Comparison of ENCODE assay signal across 8 cellular contexts in the genomic region with DNA sequence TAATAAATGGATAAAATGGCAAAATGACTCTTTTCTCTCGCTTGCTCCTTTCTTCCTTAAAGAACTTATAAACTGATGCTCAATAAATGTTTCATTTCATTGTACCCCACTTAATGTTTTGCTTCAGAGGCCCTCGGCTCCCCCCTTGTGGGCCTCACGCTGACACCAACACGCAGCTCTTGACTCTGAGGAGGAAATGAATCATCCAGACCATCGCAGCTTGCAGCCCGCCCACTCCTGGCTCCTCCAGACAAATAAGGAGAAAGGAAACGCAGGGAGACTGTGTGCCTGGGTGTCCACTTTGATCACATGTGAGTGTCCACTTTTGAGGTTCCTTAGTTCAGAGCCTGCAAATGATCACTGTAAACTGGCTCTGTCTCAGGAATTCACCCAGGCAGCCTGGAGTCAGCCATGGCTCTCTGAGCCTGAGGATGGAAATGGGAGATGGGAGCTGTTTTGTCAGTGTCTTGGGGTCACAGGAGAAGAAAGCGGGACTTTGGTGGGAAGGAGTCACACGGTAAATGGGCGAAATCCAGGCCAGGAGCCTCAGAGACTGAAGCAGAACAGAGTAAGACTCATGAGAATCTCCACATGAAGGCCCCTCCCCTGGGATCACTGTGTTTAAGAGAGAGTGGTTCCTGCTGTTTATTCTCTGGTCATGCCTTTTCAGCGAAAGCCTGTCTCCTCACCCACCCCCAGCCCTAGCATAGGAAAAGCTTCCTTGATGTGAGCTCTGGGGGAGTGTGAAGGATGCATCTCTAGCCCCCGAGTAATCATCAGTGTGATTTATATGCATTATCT.
DNase-seq lines count a peak whose midpoint lies in the region; ATAC-seq, FAIRE-seq and TF ChIP-seq lines count a peak whose summit lies in the region.

No MANE protein-coding gene starts in this region.

- ATAC-seq in GM21529 (IDR thresholded peaks at IDR 0.05; ENCODE audit: unreplicated experiment) = peak; percentile 98
- ATAC-seq in mucosa of descending colon = peak; percentile 74

- peak overlapping the region; percentile 66 for H3K27ac ChIP-seq in HUES48 (ENCODE audit: low read depth, low read length)
- peak overlapping the region; percentile 75 for H3K27ac ChIP-seq in endothelial cell of umbilical vein (ENCODE audit: insufficient read depth, low read depth, low read length)

- no peaks in the 10 kb centered on the region for H3K9me1 ChIP-seq in endothelial cell of umbilical vein (replicated peaks; ENCODE audit: control insufficient read depth, extremely low read depth, insufficient read depth, low read length)

- BruUV-seq in endothelial cell of umbilical vein (replicated peaks; lab: Mats Ljungman, UMichigan) = no TSS peak

- no peak for TF ChIP-seq POLR2A in endothelial cell of umbilical vein (IDR thresholded peaks at IDR 0.05; ENCODE audit: low read depth, low read length)

- H3K9ac ChIP-seq in HUES48 (ENCODE audit: low read depth, low read length) (no peak overlapping the region), endothelial cell of umbilical vein (replicated peaks; ENCODE audit: extremely low read depth, insufficient read depth, low read length) (peak overlapping the region; percentile 42)

- H4K20me1 ChIP-seq in endothelial cell of umbilical vein (replicated peaks; ENCODE audit: control insufficient read depth, extremely low read depth, insufficient read depth, low read length) = no peaks in the 10 kb centered on the region

- intact Hi-C loops in endothelial cell of umbilical vein (cut with micrococcal nuclease) = loop anchor here (1.0 to 2.0 kb wide), 8 partner anchors 20 to 254 kb away; a partner anchor contains a TSS
- intact Hi-C loops in mucosa of descending colon (cut with DNase I, micrococcal nuclease) = no loop called here

- H3K27me3 ChIP-seq in HUES48 (ENCODE audit: control insufficient read depth, insufficient read depth, low read length) (no peaks in the 10 kb centered on the region), endothelial cell of umbilical vein (ENCODE audit: control insufficient read depth in 2 of 2, insufficient read depth in 2 of 2, low read length in 2 of 2) (no peaks in the 10 kb centered on the region)

- H3K36me3 ChIP-seq in HUES48 (ENCODE audit: control insufficient read depth, insufficient read depth, low read length) (peaks cover 26% of the 10 kb centered on the region), endothelial cell of umbilical vein (ENCODE audit: control insufficient read depth in 2 of 2, extremely low read depth in 1 of 2, insufficient read depth in 2 of 2, low read length in 2 of 2) (peaks cover 6 to 7% of the 10 kb centered on the region in 2 experiments), mucosa of descending colon (ENCODE audit: low read depth) (no peaks in the 10 kb centered on the region)

- no peaks in the 10 kb centered on the region for H3K79me2 ChIP-seq in endothelial cell of umbilical vein (ENCODE audit: control insufficient read depth, insufficient read depth, low read length)

- TF ChIP-seq CTCF in endothelial cell of umbilical vein (IDR thresholded peaks at IDR 0.05; ENCODE audit: extremely low read depth in 1 of 2, insufficient read depth in 1 of 2, low read depth in 1 of 2, low read length in 2 of 2) (peak; percentile 28 to 32), mucosa of descending colon (IDR thresholded peaks at IDR 0.05) (no peak)

- dilution Hi-C loops in endothelial cell of umbilical vein (cut with MboI; ENCODE audit: extremely low pct_ligation_motif_present, low sequenced_read_pairs) = no loop called here

- peak overlapping the region; percentile 14 for H3K4me2 ChIP-seq in endothelial cell of umbilical vein (ENCODE audit: insufficient read depth, low read length)

- no peaks in the 10 kb centered on the region for H3K9me3 ChIP-seq in HUES48 (ENCODE audit: control insufficient read depth, insufficient read depth, low read length)
- no peaks in the 10 kb centered on the region for H3K9me3 ChIP-seq in endothelial cell of umbilical vein (replicated peaks; ENCODE audit: control insufficient read depth, insufficient read depth, low read length)
- H3K9me3 ChIP-seq in mucosa of descending colon = no peaks in the 10 kb centered on the region

- peak overlapping the region; percentile 1 for H2AFZ ChIP-seq in endothelial cell of umbilical vein (ENCODE audit: low read depth, low read length)

- H3K4me1 ChIP-seq in HUES48 (ENCODE audit: control insufficient read depth, insufficient read depth, low read length) (0 out of 2 replicates have a peak, but pooled peaks cover 3% of the 10 kb centered on the region), endothelial cell of umbilical vein (ENCODE audit: control insufficient read depth, extremely low read depth, insufficient read depth, low read length) (peaks cover 14% of the 10 kb centered on the region), mucosa of descending colon (ENCODE audit: low read depth) (no peaks in the 10 kb centered on the region)

- DNase-seq in DMS53 treated with DMSO at 0.1 percent for 48 hours (lab: John Stamatoyannopoulos, UW; ENCODE audit: unreplicated experiment) (peak; percentile 95), endothelial cell of umbilical vein (ENCODE audit: low read depth, low spot score) (peak; percentile 94), mucosa of descending colon (peak; percentile 46 to 62 (median 58)), HEK293T (ENCODE audit: extremely low spot score) (no peak)
- DNase-seq in activated CD4-positive, alpha-beta T cell treated with anti-CD3 and anti-CD28 coated beads, Interleukin-2, amount 50 U/mL, for 48 hours = peak; percentile 67 to 74
- DNase-seq in stimulated activated CD8-positive, alpha-beta memory T cell treated with anti-CD3 and anti-CD28 coated beads, Interleukin-7, amount 100 ng/mL, for 24 hours (ENCODE audit: low read depth) = peak; percentile 35

- H3K4me3 ChIP-seq in HUES48 (ENCODE audit: low read depth, low read length) = no peak overlapping the region
- H3K4me3 ChIP-seq in endothelial cell of umbilical vein (replicated peaks in 1 of 3; ENCODE audit: insufficient read depth in 1 of 3, low read depth in 1 of 3, low read length in 3 of 3) = no peak overlapping the region
- H3K4me3 ChIP-seq in mucosa of descending colon = no peak overlapping the region

- CTCF ChIA-PET in endothelial cell of umbilical vein (lab: Charles Lee) = interaction anchor here (0.6 to 2.0 kb wide), 11 partner anchors 15 to 1680 kb away, joined by 3 to 22 read pairs (median 3); no protein-coding TSS in a partner anchor
- CTCF ChIA-PET in HEK293T (lab: Yijun Ruan, JAX) = interaction anchor here (0.9 kb wide), 1 partner anchor 19 kb away, joined by 3 read pairs; no protein-coding TSS in a partner anchor

- peak; percentile 99 for FAIRE-seq in endothelial cell of umbilical vein (lab: Jason Lieb, UNC)

- POLR2A ChIA-PET in endothelial cell of umbilical vein (lab: Charles Lee) (no interaction called here), HEK293T (lab: Yijun Ruan, JAX) (no interaction called here)

TF ChIP-seq in endothelial cell of umbilical vein, 7 proteins besides CTCF, POLR2A, EP300 and RAD21:
- TF ChIP-seq POLR2AphosphoS5 (IDR thresholded peaks at IDR 0.05; ENCODE audit: insufficient read depth, low read depth, low read length) = peak; percentile 36
- TF ChIP-seq JUN (IDR thresholded peaks at IDR 0.05; ENCODE audit: borderline replicate concordance, insufficient read depth, insufficient read length, low read depth) = peak; percentile 74
- peak; percentile 93 for TF ChIP-seq FOS (IDR thresholded peaks at IDR 0.05; ENCODE audit: borderline replicate concordance, insufficient read depth, low read length)
- TF ChIP-seq, protein P1, sequence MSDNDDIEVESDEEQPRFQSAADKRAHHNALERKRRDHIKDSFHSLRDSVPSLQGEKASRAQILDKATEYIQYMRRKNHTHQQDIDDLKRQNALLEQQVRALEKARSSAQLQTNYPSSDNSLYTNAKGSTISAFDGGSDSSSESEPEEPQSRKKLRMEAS (IDR thresholded peaks at IDR 0.05; ENCODE audit: insufficient read depth, insufficient read length) = peak; percentile 30
- no peak for TF ChIP-seq EZH2 (IDR thresholded peaks at IDR 0.05; ENCODE audit: borderline replicate concordance, low read depth, low read length, severe bottlenecking)
- no peak for TF ChIP-seq GATA2 (IDR thresholded peaks at IDR 0.05; ENCODE audit: insufficient read depth, insufficient read length, low read depth, low read length)
- no peak for TF ChIP-seq MYC (IDR thresholded peaks at IDR 0.05; ENCODE audit: low read depth, low read length)

TF ChIP-seq in HEK293T, 16 proteins besides CTCF, POLR2A, EP300 and RAD21:
- TF ChIP-seq SP1 (IDR thresholded peaks at IDR 0.05) (no peak), ARNT (IDR thresholded peaks at IDR 0.05) (no peak), FOXK2 (IDR thresholded peaks at IDR 0.05) (no peak), FOXM1 (IDR thresholded peaks at IDR 0.05; ENCODE audit: borderline replicate concordance) (no peak), BHLHE40 (IDR thresholded peaks at IDR 0.05; ENCODE audit: borderline replicate concordance) (no peak), SUZ12 (IDR thresholded peaks at IDR 0.05) (no peak), CTBP1 (IDR thresholded peaks at IDR 0.05; ENCODE audit: borderline replicate concordance) (no peak), ELF4 (IDR thresholded peaks at IDR 0.05) (no peak), NFRKB (IDR thresholded peaks at IDR 0.05) (no peak), TARDBP (IDR thresholded peaks at IDR 0.05) (no peak), LEF1 (IDR thresholded peaks at IDR 0.05; ENCODE audit: borderline replicate concordance) (no peak), ZNF384 (IDR thresholded peaks at IDR 0.05) (no peak), L3MBTL2 (conservative IDR thresholded peaks at IDR 0.05) (no peak), FOXA1 (IDR thresholded peaks at IDR 0.05) (no peak), HDGF (IDR thresholded peaks at IDR 0.05; ENCODE audit: borderline replicate concordance) (no peak)
- TF ChIP-seq, protein P2, sequence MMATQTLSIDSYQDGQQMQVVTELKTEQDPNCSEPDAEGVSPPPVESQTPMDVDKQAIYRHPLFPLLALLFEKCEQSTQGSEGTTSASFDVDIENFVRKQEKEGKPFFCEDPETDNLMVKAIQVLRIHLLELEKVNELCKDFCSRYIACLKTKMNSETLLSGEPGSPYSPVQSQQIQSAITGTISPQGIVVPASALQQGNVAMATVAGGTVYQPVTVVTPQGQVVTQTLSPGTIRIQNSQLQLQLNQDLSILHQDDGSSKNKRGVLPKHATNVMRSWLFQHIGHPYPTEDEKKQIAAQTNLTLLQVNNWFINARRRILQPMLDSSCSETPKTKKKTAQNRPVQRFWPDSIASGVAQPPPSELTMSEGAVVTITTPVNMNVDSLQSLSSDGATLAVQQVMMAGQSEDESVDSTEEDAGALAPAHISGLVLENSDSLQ (IDR thresholded peaks at IDR 0.05) = no peak
